10 cellular contexts compared by ENCODE assay signal in the genomic region with DNA sequence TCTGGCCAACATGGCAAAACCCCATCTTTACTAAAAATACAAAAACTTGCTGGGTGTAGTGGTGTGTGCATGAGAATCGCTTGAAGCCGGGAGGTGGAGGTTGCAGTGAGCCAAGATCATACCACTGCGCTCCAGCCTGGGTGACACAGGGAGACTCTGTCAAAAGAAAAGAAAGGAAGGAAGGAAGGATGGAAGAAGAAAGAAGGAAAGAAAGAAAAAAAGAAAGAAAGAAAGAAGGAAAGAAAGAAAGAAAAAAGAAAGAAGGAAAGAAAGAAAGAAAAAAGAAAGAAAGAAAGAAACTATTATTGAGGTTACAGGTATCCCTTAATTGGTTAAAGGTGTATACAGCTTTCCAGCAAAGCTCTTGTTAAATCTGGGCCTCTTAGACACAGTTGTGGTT. TPM values are rescaled to one million over a fixed set of nuclear protein-coding genes. Genes with fewer than 3 reads are reported as not detected.
"Had no signal": no experiment of that assay in that cellular context is flagged by ENCODE, and none has a peak within 500 bp of the region (broad histone marks: within the 10 kb centered on the region; RNA-seq: fewer than 3 reads in every experiment).

No MANE protein-coding gene starts in this region.

RNA-seq across cellular contexts. Expression of a gene that starts 29.6 kb away (rescaled TPM):
- total RNA-seq: OCI-LY7, PC-3, PC-9, Right ventricle myocardium inferior, Right ventricle myocardium superior, RPMI7951, SJCRH30, SJSA1 had no signal
- polyA plus RNA-seq: SK-N-SH had no signal

RNA-seq across cellular contexts. Expression of a gene that starts 40.7 kb away (rescaled TPM):
- total RNA-seq: OCI-LY7, PC-3, PC-9, Right ventricle myocardium inferior, Right ventricle myocardium superior, RPMI7951, SJCRH30, SJSA1, SK-MEL-5 had no signal
- polyA plus RNA-seq: SK-N-SH had no signal
